ENCODE assay signal across 19 cellular contexts in the genomic region with DNA sequence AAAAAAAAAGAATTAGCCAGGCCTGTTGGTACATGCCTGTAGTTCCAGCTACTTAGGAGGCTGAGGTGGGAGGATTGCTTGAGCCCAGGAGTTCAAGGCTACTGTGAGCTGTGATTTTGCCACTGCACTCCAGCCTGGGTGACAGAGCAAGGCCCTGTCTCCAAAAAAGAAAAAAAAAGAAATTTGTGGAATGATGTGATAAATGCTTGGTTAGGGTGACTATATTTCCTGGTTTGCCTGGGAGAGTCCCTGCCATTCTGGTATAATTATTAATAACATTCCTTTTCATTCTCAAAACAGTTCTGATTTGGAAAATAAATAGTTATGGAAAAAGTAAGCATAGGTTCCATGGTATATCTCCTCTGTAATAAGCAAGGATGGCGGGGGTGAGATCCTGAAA.
DNase-seq lines count a peak whose midpoint lies in the region; ATAC-seq and TF ChIP-seq lines count a peak whose summit lies in the region.
"Had no signal": no experiment of that assay in that cellular context is flagged by ENCODE, and none has a peak within 500 bp of the region (broad histone marks: within the 10 kb centered on the region; RNA-seq: fewer than 3 reads in every experiment).

No MANE protein-coding gene starts in this region.

- H3K4me3 Mint-ChIP-seq in stimulated activated naive CD8-positive, alpha-beta T cell treated with anti-CD3 and anti-CD28 coated beads, Interleukin-15, Interleukin-2, amounts not matched to agents 100 ng/mL and 50 ng/mL, for 24 hours, result no peak overlapping the region
- no peak overlapping the region for H3K4me3 Mint-ChIP-seq in stimulated activated naive CD8-positive, alpha-beta T cell treated with anti-CD3 and anti-CD28 coated beads, Interleukin-15, amount 100 ng/mL, for 72 hours
- no peak overlapping the region for H3K4me3 Mint-ChIP-seq in activated T-helper 2 cell treated with anti-CD3 and anti-CD28 coated beads, Interferon-gamma antibody, Interleukin-2, Interleukin-4, amounts not matched to agents 10 μg/mL and 5 μg/mL and 100 μg/mL, durations not matched to agents 14 hours and 24 hours and 36 hours (ENCODE audit: low read depth)

- H3K27ac ChIP-seq in muscle layer of duodenum (ENCODE audit: low read length), result peak overlapping the region; percentile 24
- H3K27ac ChIP-seq in upper lobe of right lung, result peak overlapping the region; percentile 14
- H3K27ac ChIP-seq in adrenal gland, result peak overlapping the region in 1 of 5 donors; percentile 19
- no peak overlapping the region for H3K27ac ChIP-seq in MM.1S (ENCODE audit: low read length)
- H3K27ac ChIP-seq: foreskin keratinocyte had no signal

- H3K27ac Mint-ChIP-seq in stimulated activated naive CD8-positive, alpha-beta T cell treated with anti-CD3 and anti-CD28 coated beads, Interleukin-15, Interleukin-2, amounts not matched to agents 100 ng/mL and 50 ng/mL, for 24 hours, result peak overlapping the region; percentile 37
- no peak overlapping the region for H3K27ac Mint-ChIP-seq in stimulated activated naive CD8-positive, alpha-beta T cell treated with anti-CD3 and anti-CD28 coated beads, Interleukin-15, amount 100 ng/mL, for 72 hours
- peak overlapping the region; percentile 57 for H3K27ac Mint-ChIP-seq in activated T-helper 2 cell treated with anti-CD3 and anti-CD28 coated beads, Interferon-gamma antibody, Interleukin-2, Interleukin-4, amounts not matched to agents 10 μg/mL and 5 μg/mL and 100 μg/mL, durations not matched to agents 14 hours and 24 hours and 36 hours

- H3K9me3 ChIP-seq in muscle layer of duodenum (ENCODE audit: control insufficient read depth in 1 of 2, low read length in 2 of 2), result no peaks in the 10 kb centered on the region
- H3K9me3 ChIP-seq in upper lobe of right lung, result no peaks in the 10 kb centered on the region
- H3K9me3 ChIP-seq in adrenal gland (replicated peaks in 1 of 3), result no peaks in the 10 kb centered on the region
- no peaks in the 10 kb centered on the region for H3K9me3 ChIP-seq in MM.1S (replicated peaks; ENCODE audit: insufficient read depth, low read length)
- H3K9me3 ChIP-seq: right lobe of liver had no signal

- no peaks in the 10 kb centered on the region for H3K79me2 ChIP-seq in MM.1S (ENCODE audit: low read length)

- no peaks in the 10 kb centered on the region for H3K4me1 ChIP-seq in muscle layer of duodenum (ENCODE audit: control insufficient read depth in 1 of 2, insufficient read depth in 2 of 2, low read length in 2 of 2)
- peaks cover 33% of the 10 kb centered on the region for H3K4me1 ChIP-seq in upper lobe of right lung
- no peaks in the 10 kb centered on the region for H3K4me1 ChIP-seq in adrenal gland (replicated peaks in 1 of 2)
- peaks cover 7% of the 10 kb centered on the region; the same call in 1 of the 2 replicates for H3K4me1 ChIP-seq in MM.1S (ENCODE audit: low read length)

- DNase-seq in stimulated activated naive CD8-positive, alpha-beta T cell treated with anti-CD3 and anti-CD28 coated beads, Interleukin-15, amount 100 ng/mL, for 72 hours, result no peak
- DNase-seq in activated T-helper 2 cell treated with anti-CD3 and anti-CD28 coated beads, Interferon-gamma antibody, Interleukin-2, Interleukin-4, amounts not matched to agents 10 μg/mL and 5 μg/mL and 100 μg/mL, durations not matched to agents 14 hours and 24 hours and 36 hours (ENCODE audit: low spot score), result no peak
- DNase-seq in upper lobe of right lung (no peak), NCI-H1436 treated with DMSO at 0.1 percent for 48 hours (lab: John Stamatoyannopoulos, UW) (no peak), adrenal gland (no peak), MM.1S (no peak)
- DNase-seq: activated CD4-positive, alpha-beta T cell treated with anti-CD3 and anti-CD28 coated beads for 1 hour; activated naive CD4-positive, alpha-beta T cell treated with anti-CD3 and anti-CD28 coated beads, Interleukin-2, amount 50 U/mL, for 16 hours; cortex of kidney; foreskin keratinocyte; HCEC 1CT; left cardiac atrium; NCI-H1048; NCI-H524; OCI-M1; right lobe of liver; SHP77 had no signal

- H3K27me3 ChIP-seq in muscle layer of duodenum (ENCODE audit: low read depth, low read length) (no peaks in the 10 kb centered on the region), upper lobe of right lung (no peaks in the 10 kb centered on the region), adrenal gland (no peaks in the 10 kb centered on the region), MM.1S (replicated peaks; ENCODE audit: insufficient read depth, low read length) (no peaks in the 10 kb centered on the region)
- H3K27me3 ChIP-seq: foreskin keratinocyte, right lobe of liver had no signal

- H4K20me1 ChIP-seq in MM.1S (ENCODE audit: insufficient read depth, low read length), result no peaks in the 10 kb centered on the region

- no peaks in the 10 kb centered on the region for H3K27me3 Mint-ChIP-seq in stimulated activated naive CD8-positive, alpha-beta T cell treated with anti-CD3 and anti-CD28 coated beads, Interleukin-15, Interleukin-2, amounts not matched to agents 100 ng/mL and 50 ng/mL, for 24 hours
- no peaks in the 10 kb centered on the region for H3K27me3 Mint-ChIP-seq in stimulated activated naive CD8-positive, alpha-beta T cell treated with anti-CD3 and anti-CD28 coated beads, Interleukin-15, amount 100 ng/mL, for 72 hours
- H3K27me3 Mint-ChIP-seq in activated T-helper 2 cell treated with anti-CD3 and anti-CD28 coated beads, Interferon-gamma antibody, Interleukin-2, Interleukin-4, amounts not matched to agents 10 μg/mL and 5 μg/mL and 100 μg/mL, durations not matched to agents 14 hours and 24 hours and 36 hours (ENCODE audit: low read depth), result no peaks in the 10 kb centered on the region

- H3K4me3 ChIP-seq in muscle layer of duodenum (ENCODE audit: low read depth in 1 of 2, low read length in 2 of 2), result no peak overlapping the region
- no peak overlapping the region for H3K4me3 ChIP-seq in upper lobe of right lung
- no peak overlapping the region for H3K4me3 ChIP-seq in adrenal gland
- H3K4me3 ChIP-seq in MM.1S (ENCODE audit: low read length), result no peak overlapping the region
- H3K4me3 ChIP-seq: right lobe of liver had no signal

- peaks cover 13% of the 10 kb centered on the region for H3K9me3 Mint-ChIP-seq in stimulated activated naive CD8-positive, alpha-beta T cell treated with anti-CD3 and anti-CD28 coated beads, Interleukin-15, Interleukin-2, amounts not matched to agents 100 ng/mL and 50 ng/mL, for 24 hours
- peaks cover 17 to 18% of the 10 kb centered on the region in 2 donors for H3K9me3 Mint-ChIP-seq in stimulated activated naive CD8-positive, alpha-beta T cell treated with anti-CD3 and anti-CD28 coated beads, Interleukin-15, amount 100 ng/mL, for 72 hours
- peaks cover 20% of the 10 kb centered on the region for H3K9me3 Mint-ChIP-seq in activated T-helper 2 cell treated with anti-CD3 and anti-CD28 coated beads, Interferon-gamma antibody, Interleukin-2, Interleukin-4, amounts not matched to agents 10 μg/mL and 5 μg/mL and 100 μg/mL, durations not matched to agents 14 hours and 24 hours and 36 hours

- H3K9ac ChIP-seq in MM.1S (ENCODE audit: low read length), result no peak overlapping the region

- H3F3A ChIP-seq in MM.1S (ENCODE audit: insufficient read depth, low read length), result no peaks in the 10 kb centered on the region

- H3K4me2 ChIP-seq in MM.1S (ENCODE audit: low read depth, low read length), result no peak overlapping the region

- peaks cover 8% of the 10 kb centered on the region for H3K4me1 Mint-ChIP-seq in stimulated activated naive CD8-positive, alpha-beta T cell treated with anti-CD3 and anti-CD28 coated beads, Interleukin-15, Interleukin-2, amounts not matched to agents 100 ng/mL and 50 ng/mL, for 24 hours (ENCODE audit: low read depth)
- H3K4me1 Mint-ChIP-seq in stimulated activated naive CD8-positive, alpha-beta T cell treated with anti-CD3 and anti-CD28 coated beads, Interleukin-15, amount 100 ng/mL, for 72 hours, result no peaks in the 10 kb centered on the region
- peaks cover 18% of the 10 kb centered on the region for H3K4me1 Mint-ChIP-seq in activated T-helper 2 cell treated with anti-CD3 and anti-CD28 coated beads, Interferon-gamma antibody, Interleukin-2, Interleukin-4, amounts not matched to agents 10 μg/mL and 5 μg/mL and 100 μg/mL, durations not matched to agents 14 hours and 24 hours and 36 hours (ENCODE audit: low read depth)

- ATAC-seq in stimulated activated naive CD8-positive, alpha-beta T cell treated with anti-CD3 and anti-CD28 coated beads, Interleukin-15, amount 100 ng/mL, for 72 hours, result no peak
- ATAC-seq in upper lobe of right lung, result no peak
- ATAC-seq: foreskin keratinocyte had no signal

- TF ChIP-seq CTCF in upper lobe of right lung (IDR thresholded peaks at IDR 0.05), result no peak
- TF ChIP-seq CTCF in adrenal gland (IDR thresholded peaks at IDR 0.05), result no peak
- TF ChIP-seq CTCF in MM.1S (IDR thresholded peaks at IDR 0.05; ENCODE audit: low read length), result no peak

- no peak for TF ChIP-seq POLR2A in adrenal gland (IDR thresholded peaks at IDR 0.05)

- H3K36me3 Mint-ChIP-seq in stimulated activated naive CD8-positive, alpha-beta T cell treated with anti-CD3 and anti-CD28 coated beads, Interleukin-15, Interleukin-2, amounts not matched to agents 100 ng/mL and 50 ng/mL, for 24 hours (ENCODE audit: low read depth), result peaks cover 33% of the 10 kb centered on the region
- H3K36me3 Mint-ChIP-seq in activated T-helper 2 cell treated with anti-CD3 and anti-CD28 coated beads, Interferon-gamma antibody, Interleukin-2, Interleukin-4, amounts not matched to agents 10 μg/mL and 5 μg/mL and 100 μg/mL, durations not matched to agents 14 hours and 24 hours and 36 hours (ENCODE audit: low read depth), result peaks cover 40% of the 10 kb centered on the region

- H3K36me3 ChIP-seq in muscle layer of duodenum (ENCODE audit: control insufficient read depth in 1 of 2, insufficient read depth in 2 of 2, low read length in 2 of 2), result peaks cover 24% of the 10 kb centered on the region in 2 donors
- peaks cover 71% of the 10 kb centered on the region for H3K36me3 ChIP-seq in upper lobe of right lung
- H3K36me3 ChIP-seq in adrenal gland (replicated peaks in 1 of 2), result peaks cover 0 to 18% of the 10 kb centered on the region in 2 donors
- H3K36me3 ChIP-seq in MM.1S (replicated peaks; ENCODE audit: insufficient read depth, low read length), result no peaks in the 10 kb centered on the region
- H3K36me3 ChIP-seq: right lobe of liver had no signal

- intact Hi-C loops in activated T-helper 2 cell treated with anti-CD3 and anti-CD28 coated beads, Interferon-gamma antibody, Interleukin-2, Interleukin-4, amounts not matched to agents 10 μg/mL and 5 μg/mL and 100 μg/mL, durations not matched to agents 14 hours and 24 hours and 36 hours (cut with micrococcal nuclease), result no loop called here
- intact Hi-C loops in upper lobe of right lung (cut with DNase I) (no loop called here), adrenal gland (cut with DNase I) (no loop called here)

- no peaks in the 10 kb centered on the region for H3K9me2 ChIP-seq in MM.1S (replicated peaks; ENCODE audit: insufficient read depth, low read length)

- no peak overlapping the region for H2AFZ ChIP-seq in MM.1S (ENCODE audit: low read length)

- 91 to 100% (median 93%) methylated on average over 1 of the region's 1 CpG for WGBS in adrenal gland, 4 donors

Comparison
In these comparisons a context has a peak if more than half of its experiments do, and no peak if none do; other contexts are left out.
1. H3K27ac Mint-ChIP-seq: peak in stimulated activated naive CD8-positive, alpha-beta T cell treated with anti-CD3 and anti-CD28 coated beads, Interleukin-15, Interleukin-2, amounts not matched to agents 100 ng/mL and 50 ng/mL, for 24 hours (single experiment) and activated T-helper 2 cell treated with anti-CD3 and anti-CD28 coated beads, Interferon-gamma antibody, Interleukin-2, Interleukin-4, amounts not matched to agents 10 μg/mL and 5 μg/mL and 100 μg/mL, durations not matched to agents 14 hours and 24 hours and 36 hours (single experiment); none in stimulated activated naive CD8-positive, alpha-beta T cell treated with anti-CD3 and anti-CD28 coated beads, Interleukin-15, amount 100 ng/mL, for 72 hours (0 of 2).